Comparison of ENCODE assay signal across 9 cellular contexts in the genomic region with DNA sequence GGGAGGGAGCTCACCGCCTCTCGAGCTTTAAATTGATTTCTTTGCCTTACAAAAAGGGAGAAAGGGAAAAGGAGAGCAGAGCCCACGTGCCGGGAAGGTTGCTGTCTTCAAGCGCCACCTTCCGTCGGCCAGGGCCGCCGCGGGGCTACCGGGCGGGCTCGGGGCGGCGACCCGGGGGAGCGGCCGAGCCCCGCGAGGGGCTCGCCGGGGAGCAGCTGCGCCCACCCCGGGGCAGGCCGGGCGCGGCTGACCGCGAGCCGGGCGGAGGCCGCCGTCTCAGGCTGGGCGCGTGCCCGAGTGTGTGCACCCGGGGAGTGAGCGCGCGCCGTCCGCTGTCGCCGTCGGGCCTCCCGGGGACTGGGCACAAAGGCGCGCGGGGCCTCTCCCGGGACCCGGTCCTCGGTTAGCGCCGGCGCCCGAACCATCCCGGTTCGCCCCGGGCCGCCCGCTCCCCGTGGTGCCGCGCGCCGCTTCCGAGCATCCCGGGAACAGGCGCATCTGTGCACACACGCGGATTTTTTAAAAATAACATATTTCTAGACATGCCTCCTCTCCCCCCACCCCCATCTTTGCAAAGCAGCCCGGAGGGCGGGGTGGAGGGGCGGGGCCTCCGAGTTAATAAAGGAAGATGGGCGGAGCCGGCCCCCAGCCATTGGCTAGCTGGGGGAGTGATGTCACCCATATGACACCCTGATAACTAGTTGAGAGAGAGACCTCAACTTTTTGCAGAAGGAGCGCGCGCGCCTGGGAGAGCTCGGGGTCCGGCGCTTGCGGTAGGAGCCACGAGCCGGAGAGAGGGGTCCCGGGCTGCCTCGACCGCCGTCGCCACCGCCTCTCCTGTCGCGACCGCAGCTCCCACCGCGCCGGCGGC.
DNase-seq lines count a peak whose midpoint lies in the region; ATAC-seq, FAIRE-seq and TF ChIP-seq lines count a peak whose summit lies in the region.
"Had no signal": no experiment of that assay in that cellular context is flagged by ENCODE, and none has a peak within 500 bp of the region (broad histone marks: within the 10 kb centered on the region; RNA-seq: fewer than 3 reads in every experiment).

A gene (plus strand): TSS at position 726 of the 871 bp plus-strand sequence. CDS start 338 bp downstream, outside the sequence.

- H3K4me1 ChIP-seq in subcutaneous abdominal adipose tissue (ENCODE audit: control insufficient read depth in 5 of 5, insufficient read depth in 5 of 5, low read length in 5 of 5), result peaks cover 0 to 39% (median 28%) of the 10 kb centered on the region in 5 donors

- ATAC-seq in activated naive CD8-positive, alpha-beta T cell treated with anti-CD3 and anti-CD28 coated beads, Interleukin-2, amount 50 U/mL, for 24 hours, result peak; percentile 13

- DNase-seq in NAMALWA (ENCODE audit: low spot score), result peak; percentile 20
- peak; percentile 3 for DNase-seq in activated naive CD8-positive, alpha-beta T cell treated with anti-CD3 and anti-CD28 coated beads, Interleukin-2, amount 50 U/mL, for 24 hours
- no peak for DNase-seq in H54 (ENCODE audit: insufficient read length, low spot score)
- DNase-seq in stimulated activated naive CD4-positive, alpha-beta T cell treated with Interleukin-2 at 50 U/mL for 16 hours (lab: John Stamatoyannopoulos, UW), result no peak
- no peak for DNase-seq in RKO (ENCODE audit: low spot score)

- no peak for TF ChIP-seq POLR2A in H54 (IDR thresholded peaks at IDR 0.05; ENCODE audit: low read depth, low read length)

- peaks cover 52% of the 10 kb centered on the region for H3K27me3 Mint-ChIP-seq in activated naive CD8-positive, alpha-beta T cell treated with anti-CD3 and anti-CD28 coated beads, Interleukin-2, amount 50 U/mL, for 24 hours

- H3K36me3 ChIP-seq in subcutaneous abdominal adipose tissue (ENCODE audit: control insufficient read depth in 5 of 5, insufficient read depth in 5 of 5, low read length in 5 of 5), result no peaks in the 10 kb centered on the region

- peaks cover 29 to 57% (median 40%) of the 10 kb centered on the region in 5 donors for H3K27me3 ChIP-seq in subcutaneous abdominal adipose tissue (ENCODE audit: control insufficient read depth in 5 of 5, insufficient read depth in 4 of 5, low read length in 5 of 5)

- H3K27ac ChIP-seq in 22Rv1, result no peak within 1 kb of the TSS
- no peak within 1 kb of the TSS for H3K27ac ChIP-seq in subcutaneous abdominal adipose tissue (ENCODE audit: low read depth, low read length)

- H3K27ac Mint-ChIP-seq in activated naive CD8-positive, alpha-beta T cell treated with anti-CD3 and anti-CD28 coated beads, Interleukin-2, amount 50 U/mL, for 24 hours, result peak within 1 kb of the TSS; percentile 56

- no peaks in the 10 kb centered on the region for H3K9me3 ChIP-seq in subcutaneous abdominal adipose tissue (ENCODE audit: control insufficient read depth in 5 of 5, low read length in 5 of 5)

- peaks cover 19% of the 10 kb centered on the region for H3K4me1 Mint-ChIP-seq in activated naive CD8-positive, alpha-beta T cell treated with anti-CD3 and anti-CD28 coated beads, Interleukin-2, amount 50 U/mL, for 24 hours

- peak within 1 kb of the TSS; percentile 90 for H3K4me3 ChIP-seq in iPS-11a (ENCODE audit: low read depth, low read length)
- peak within 1 kb of the TSS in 4 of 5 donors; percentile 8 to 51 (median 32) for H3K4me3 ChIP-seq in subcutaneous abdominal adipose tissue (ENCODE audit: low read depth in 1 of 5, low read length in 5 of 5)

- H3K36me3 Mint-ChIP-seq in activated naive CD8-positive, alpha-beta T cell treated with anti-CD3 and anti-CD28 coated beads, Interleukin-2, amount 50 U/mL, for 24 hours (ENCODE audit: low read depth), result peaks cover 10% of the 10 kb centered on the region

- TF ChIP-seq CTCF in 22Rv1 (IDR thresholded peaks at IDR 0.05), result peak; percentile 58

- no peak for FAIRE-seq in H54 (lab: Jason Lieb, UNC)
- FAIRE-seq: TTC549 had no signal

- no peak within 1 kb of the TSS for H3K4me3 Mint-ChIP-seq in activated naive CD8-positive, alpha-beta T cell treated with anti-CD3 and anti-CD28 coated beads, Interleukin-2, amount 50 U/mL, for 24 hours

- no peaks in the 10 kb centered on the region for H3K9me3 Mint-ChIP-seq in activated naive CD8-positive, alpha-beta T cell treated with anti-CD3 and anti-CD28 coated beads, Interleukin-2, amount 50 U/mL, for 24 hours

- H3K9ac ChIP-seq in subcutaneous abdominal adipose tissue (ENCODE audit: low read length in 5 of 5), result no peak within 1 kb of the TSS

Comparison
In these comparisons a context has a peak if more than half of its experiments do, and no peak if none do; other contexts are left out.
1. DNase-seq: peak in NAMALWA (single experiment) and activated naive CD8-positive, alpha-beta T cell treated with anti-CD3 and anti-CD28 coated beads, Interleukin-2, amount 50 U/mL, for 24 hours (single experiment); none in H54 (single experiment), stimulated activated naive CD4-positive, alpha-beta T cell treated with Interleukin-2 at 50 U/mL for 16 hours (single experiment) and RKO (single experiment).